Comparison of ENCODE assay signal across 1 cellular context in the genomic region with DNA sequence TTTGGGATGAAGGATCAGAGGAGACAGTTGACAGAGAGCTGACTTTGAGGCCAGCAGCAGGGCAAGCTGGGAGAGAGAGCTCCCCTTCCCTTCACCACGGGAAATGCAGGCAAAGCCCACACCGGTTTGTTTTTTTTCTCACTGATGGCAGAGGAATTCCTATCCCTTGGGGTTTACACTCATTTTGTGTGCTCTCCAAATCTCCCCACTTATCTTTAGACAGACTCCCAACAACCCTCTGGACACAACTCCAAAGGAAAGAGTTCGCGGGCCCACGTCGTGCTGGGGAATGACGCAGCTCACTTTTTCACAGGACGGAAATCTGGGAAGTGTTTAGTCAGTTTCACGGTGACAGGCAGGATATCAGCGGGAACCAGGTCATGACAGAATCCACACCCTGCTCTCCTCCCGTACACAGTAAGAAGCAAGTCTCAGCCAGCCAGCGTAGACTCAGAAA.
TF ChIP-seq lines count a peak whose summit lies in the region.

No MANE protein-coding gene starts in this region.

TF ChIP-seq in H1, 55 proteins besides CTCF, POLR2A, EP300 and RAD21:
- TF ChIP-seq RNF2 (IDR thresholded peaks at IDR 0.05; ENCODE audit: borderline replicate concordance, low read depth, low read length, missing control alignments, poor library complexity, severe bottlenecking): no peak
- TF ChIP-seq SRF (IDR thresholded peaks at IDR 0.05; ENCODE audit: low read depth, low read length): no peak
- TF ChIP-seq JUND (IDR thresholded peaks at IDR 0.05; ENCODE audit: low read length): no peak
- no peak for TF ChIP-seq BRCA1 (IDR thresholded peaks at IDR 0.05; ENCODE audit: low read depth, low read length)
- TF ChIP-seq CTBP2 (IDR thresholded peaks at IDR 0.05; ENCODE audit: borderline replicate concordance, insufficient read depth, insufficient read length, low read length): no peak
- TF ChIP-seq FOSL1 (IDR thresholded peaks at IDR 0.05; ENCODE audit: insufficient read depth, low read depth, low read length): no peak
- no peak for TF ChIP-seq TAF7 (optimal IDR thresholded peaks at IDR 0.05; ENCODE audit: borderline replicate concordance, low read depth, low read length)
- no peak for TF ChIP-seq SP1 (IDR thresholded peaks at IDR 0.05; ENCODE audit: low read depth, low read length)
- TF ChIP-seq HDAC6 (IDR thresholded peaks at IDR 0.05; ENCODE audit: low read depth, low read length): no peak
- TF ChIP-seq GTF2F1 (IDR thresholded peaks at IDR 0.05; ENCODE audit: borderline replicate concordance, low read depth, low read length): no peak
- TF ChIP-seq, protein P1, sequence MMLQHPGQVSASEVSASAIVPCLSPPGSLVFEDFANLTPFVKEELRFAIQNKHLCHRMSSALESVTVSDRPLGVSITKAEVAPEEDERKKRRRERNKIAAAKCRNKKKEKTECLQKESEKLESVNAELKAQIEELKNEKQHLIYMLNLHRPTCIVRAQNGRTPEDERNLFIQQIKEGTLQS (IDR thresholded peaks at IDR 0.05; ENCODE audit: insufficient read depth, low read depth, low read length): no peak
- TF ChIP-seq EGR1 (IDR thresholded peaks at IDR 0.05; ENCODE audit: borderline replicate concordance, low read depth, low read length): no peak
- no peak for TF ChIP-seq TCF12 (IDR thresholded peaks at IDR 0.05; ENCODE audit: low read depth, low read length)
- no peak for TF ChIP-seq CHD1 (IDR thresholded peaks at IDR 0.05; ENCODE audit: low read depth, low read length)
- TF ChIP-seq CEBPB (IDR thresholded peaks at IDR 0.05; ENCODE audit: low read depth, low read length): no peak
- no peak for TF ChIP-seq JUN (IDR thresholded peaks at IDR 0.05; ENCODE audit: low read depth, low read length)
- TF ChIP-seq TAF1 (IDR thresholded peaks at IDR 0.05; ENCODE audit: low read depth, low read length): no peak
